22 cellular contexts compared by ENCODE assay signal in the genomic region with DNA sequence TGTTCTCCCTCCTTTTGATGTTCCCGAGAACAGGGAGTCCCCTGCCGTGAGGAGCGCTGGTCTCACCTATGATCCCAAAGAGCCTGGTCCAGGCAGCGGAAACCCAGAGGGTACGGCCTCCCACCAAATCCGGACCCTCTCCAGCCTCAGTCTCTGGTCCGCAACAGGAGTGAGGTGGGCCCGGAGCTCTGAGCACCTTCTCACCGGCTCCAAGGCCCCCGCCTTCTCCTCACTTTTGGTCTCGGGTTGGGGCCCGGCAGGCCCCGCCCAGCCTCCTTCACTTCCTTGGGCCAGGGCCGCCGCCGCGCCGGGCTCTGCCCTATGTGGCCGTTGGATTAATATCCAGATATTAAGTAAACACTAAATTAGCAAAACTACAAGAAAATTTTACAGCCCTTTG. TPM values are rescaled to one million over a fixed set of nuclear protein-coding genes. Genes with fewer than 3 reads are reported as not detected.
"Had no signal": no experiment of that assay in that cellular context is flagged by ENCODE, and none has a peak within 500 bp of the region (broad histone marks: within the 10 kb centered on the region; RNA-seq: fewer than 3 reads in every experiment).

No MANE protein-coding gene starts in this region.

- FAIRE-seq: TTC549 had no signal

- H3K4me3 ChIP-seq: gastrocnemius medialis, heart right ventricle, psoas muscle, thoracic aorta had no signal

- ATAC-seq: activated T-cell treated with anti-CD3 and anti-CD28 coated beads, Interleukin-2, amount 50 U/mL, for 72 hours; gastrocnemius medialis had no signal

- H3K36me3 ChIP-seq: gastrocnemius medialis, thoracic aorta had no signal

- DNase-seq: activated B cell treated with CpG ODN at 0.5 μM for 24 hours; activated CD4-positive, alpha-beta T cell treated with anti-CD3 and anti-CD28 coated beads, Interleukin-2, amount 10 ng/mL, durations not matched to agents 24 days and 14 days; activated CD8-positive, alpha-beta memory T cell treated with anti-CD3 and anti-CD28 coated beads, Interleukin-2, amount 50 U/mL, for 48 hours; activated gamma-delta T cell; activated naive CD8-positive, alpha-beta T cell treated with anti-CD3 and anti-CD28 coated beads for 36 hours; activated T-cell treated with anti-CD3 and anti-CD28 coated beads, Interleukin-2, amount 50 U/mL, for 72 hours; cortex of kidney; effector memory CD4-positive, alpha-beta T cell; gastrocnemius medialis; heart right ventricle; kidney glomerular epithelial cell; SW 1271 had no signal

- H3K9me3 ChIP-seq: thoracic aorta had no signal

- H3K27ac ChIP-seq: gastrocnemius medialis, heart right ventricle, psoas muscle, thoracic aorta had no signal

RNA-seq across cellular contexts. Expression of a gene that starts 5.7 kb away (rescaled TPM):
- total RNA-seq: epithelial cell of proximal tubule had no signal

RNA-seq across cellular contexts. Expression of a gene that starts 20.2 kb away (rescaled TPM):
- total RNA-seq: activated B cell treated with CpG ODN at 0.5 μM for 24 hours; activated CD4-positive, alpha-beta T cell treated with anti-CD3 and anti-CD28 coated beads, Interleukin-2, amount 10 ng/mL, durations not matched to agents 24 days and 14 days; activated naive CD8-positive, alpha-beta T cell treated with anti-CD3 and anti-CD28 coated beads for 36 hours; activated T-cell treated with anti-CD3 and anti-CD28 coated beads, Interleukin-2, amount 50 U/mL, for 72 hours; epithelial cell of proximal tubule; gastrocnemius medialis; heart right ventricle; lower leg skin; mesenteric fat pad; osteoblast; psoas muscle; sciatic nerve; T-helper 2 cell treated with Interferon-gamma antibody and Interleukin-4, amounts not matched to agents 100 ng/mL and 5 ng/mL, for 36 hours; thoracic aorta; ureter had no signal
- polyA plus RNA-seq: heart right ventricle, psoas muscle had no signal
